Comparison of ENCODE assay signal across 12 cellular contexts in the genomic region with DNA sequence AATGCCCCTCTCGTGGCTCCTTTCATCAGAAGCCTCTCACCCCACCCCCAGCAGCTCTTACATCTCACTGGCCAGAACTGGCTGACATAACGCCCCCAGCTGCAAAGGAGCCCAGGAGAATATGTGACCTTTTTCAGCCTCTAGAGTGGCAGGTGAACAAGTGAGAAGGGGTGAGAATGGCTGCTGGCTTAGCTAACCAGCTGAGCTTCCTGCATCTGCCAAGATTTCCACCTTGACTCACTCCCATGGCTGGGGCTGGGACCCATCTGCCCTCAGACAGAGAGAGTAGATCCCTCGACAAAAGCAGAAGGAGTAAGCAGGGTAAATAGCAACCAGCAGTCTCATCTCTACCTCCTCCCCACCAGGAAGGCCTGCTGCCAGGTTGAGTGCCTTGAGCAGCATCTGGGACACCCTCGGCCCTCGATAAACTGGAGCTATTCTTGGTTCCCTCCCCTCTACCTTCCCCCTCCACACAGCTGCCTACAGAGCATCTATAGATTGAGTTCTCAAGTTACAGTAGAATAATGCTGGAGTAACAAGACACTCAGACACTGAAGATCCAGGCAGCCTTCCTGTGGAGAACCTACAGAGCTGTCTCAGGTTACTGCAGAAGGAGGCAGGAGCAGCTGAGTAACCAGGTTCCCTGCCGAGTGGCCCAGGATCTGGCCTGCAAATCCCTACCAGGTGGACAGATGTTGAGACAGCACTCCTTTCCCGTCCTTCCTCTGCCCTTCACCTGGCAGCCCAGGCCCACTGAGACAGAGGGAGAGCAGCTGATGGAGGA. TPM values are rescaled to one million over a fixed set of nuclear protein-coding genes. Genes with fewer than 3 reads are reported as not detected.
DNase-seq lines count a peak whose midpoint lies in the region; ATAC-seq and TF ChIP-seq lines count a peak whose summit lies in the region.
"Had no signal": no experiment of that assay in that cellular context is flagged by ENCODE, and none has a peak within 500 bp of the region (broad histone marks: within the 10 kb centered on the region; RNA-seq: fewer than 3 reads in every experiment).

No MANE protein-coding gene starts in this region.

- TF ChIP-seq CTCF in chondrocyte (IDR thresholded peaks at IDR 0.05) = no peak

- H3K9me3 Mint-ChIP-seq in activated CD4-positive, alpha-beta T cell treated with anti-CD3 and anti-CD28 coated beads for 36 hours (ENCODE audit: low read depth) = no peaks in the 10 kb centered on the region
- H3K9me3 Mint-ChIP-seq in chondrocyte (ENCODE audit: low read depth) = no peaks in the 10 kb centered on the region
- no peaks in the 10 kb centered on the region for H3K9me3 Mint-ChIP-seq in stimulated activated naive B cell treated with anti-CD40 and anti-IgM and Interleukin-4, amounts not matched to agents 10 μg/mL and 1 μg/mL and 100 μg/mL, for 72 hours

- no peaks in the 10 kb centered on the region for H3K36me3 Mint-ChIP-seq in activated CD4-positive, alpha-beta T cell treated with anti-CD3 and anti-CD28 coated beads for 36 hours (ENCODE audit: low read depth)
- no peaks in the 10 kb centered on the region for H3K36me3 Mint-ChIP-seq in chondrocyte (ENCODE audit: low read depth)
- no peaks in the 10 kb centered on the region for H3K36me3 Mint-ChIP-seq in stimulated activated naive B cell treated with anti-CD40 and anti-IgM and Interleukin-4, amounts not matched to agents 10 μg/mL and 1 μg/mL and 100 μg/mL, for 72 hours

- DNase-seq in activated CD4-positive, alpha-beta T cell treated with anti-CD3 and anti-CD28 coated beads for 36 hours = no peak
- DNase-seq in activated CD4-positive, alpha-beta T cell treated with anti-CD3 and anti-CD28 coated beads, Interleukin-2, amount 50 U/mL, for 1 hour = no peak
- DNase-seq in NCI-H510A (lab: John Stamatoyannopoulos, UW) = peak; percentile 96
- DNase-seq in chondrocyte (ENCODE audit: low spot score) = no peak
- DNase-seq in stimulated activated naive B cell treated with anti-CD40 and anti-IgM and Interleukin-4, amounts not matched to agents 10 μg/mL and 1 μg/mL and 100 μg/mL, for 72 hours = peak; percentile 46
- no peak for DNase-seq in HUDEP-2 (lab: John Stamatoyannopoulos, UW; ENCODE audit: unreplicated experiment in 76 of 76)
- no peak for DNase-seq in activated CD4-positive, CD25-positive, alpha-beta regulatory T cell (lab: John Stamatoyannopoulos, UW)
- no peak for DNase-seq in activated gamma-delta T cell treated with Interleukin-2 at 50 U/mL for 16 hours
- DNase-seq: activated CD4-positive, alpha-beta T cell treated with anti-CD3 and anti-CD28 coated beads, Interleukin-2, amount 50 U/mL, for 4 hours; left ventricle myocardium superior; NCI-H774 had no signal

- H3K27me3 Mint-ChIP-seq in activated CD4-positive, alpha-beta T cell treated with anti-CD3 and anti-CD28 coated beads for 36 hours = no peaks in the 10 kb centered on the region
- H3K27me3 Mint-ChIP-seq in chondrocyte (ENCODE audit: low read depth) = peaks cover 2% of the 10 kb centered on the region
- H3K27me3 Mint-ChIP-seq in stimulated activated naive B cell treated with anti-CD40 and anti-IgM and Interleukin-4, amounts not matched to agents 10 μg/mL and 1 μg/mL and 100 μg/mL, for 72 hours = peaks cover 3% of the 10 kb centered on the region in 2 donors

- H3K27ac Mint-ChIP-seq in activated CD4-positive, alpha-beta T cell treated with anti-CD3 and anti-CD28 coated beads for 36 hours = no peak overlapping the region
- peak overlapping the region; percentile 59 for H3K27ac Mint-ChIP-seq in chondrocyte (ENCODE audit: unreplicated experiment)
- peak overlapping the region; percentile 84 for H3K27ac Mint-ChIP-seq in stimulated activated naive B cell treated with anti-CD40 and anti-IgM and Interleukin-4, amounts not matched to agents 10 μg/mL and 1 μg/mL and 100 μg/mL, for 72 hours

- POLR2A ChIA-PET in activated CD4-positive, alpha-beta T cell treated with anti-CD3 and anti-CD28 coated beads for 36 hours (lab: Charles Lee) = interaction anchor here (0.8 kb wide), 1 partner anchor 48 kb away, joined by 3 read pairs; no protein-coding TSS in a partner anchor

- peak; percentile 28 for ATAC-seq in activated CD4-positive, alpha-beta T cell treated with anti-CD3 and anti-CD28 coated beads for 36 hours
- ATAC-seq in stimulated activated naive B cell treated with anti-CD40 and anti-IgM and Interleukin-4, amounts not matched to agents 10 μg/mL and 1 μg/mL and 100 μg/mL, for 72 hours (replicated peaks) = peak; percentile 90 to 96
- ATAC-seq: left ventricle myocardium superior had no signal

- intact Hi-C loops in activated CD4-positive, alpha-beta T cell treated with anti-CD3 and anti-CD28 coated beads for 36 hours (cut with DNase I, micrococcal nuclease) = no loop called here

- no peak overlapping the region for H3K4me3 Mint-ChIP-seq in activated CD4-positive, alpha-beta T cell treated with anti-CD3 and anti-CD28 coated beads for 36 hours
- H3K4me3 Mint-ChIP-seq in chondrocyte (ENCODE audit: unreplicated experiment) = no peak overlapping the region
- peak overlapping the region in 1 of 2 donors; percentile 67 for H3K4me3 Mint-ChIP-seq in stimulated activated naive B cell treated with anti-CD40 and anti-IgM and Interleukin-4, amounts not matched to agents 10 μg/mL and 1 μg/mL and 100 μg/mL, for 72 hours

- CTCF ChIA-PET in activated CD4-positive, alpha-beta T cell treated with anti-CD3 and anti-CD28 coated beads for 36 hours (lab: Charles Lee) = interaction anchor here (0.6 to 1.7 kb wide), 2 partner anchors 11 to 732 kb away, joined by 3 to 7 read pairs; no protein-coding TSS in a partner anchor

- peaks cover 36% of the 10 kb centered on the region for H3K4me1 Mint-ChIP-seq in activated CD4-positive, alpha-beta T cell treated with anti-CD3 and anti-CD28 coated beads for 36 hours
- H3K4me1 Mint-ChIP-seq in chondrocyte (ENCODE audit: low read depth) = peaks cover 7% of the 10 kb centered on the region
- H3K4me1 Mint-ChIP-seq in stimulated activated naive B cell treated with anti-CD40 and anti-IgM and Interleukin-4, amounts not matched to agents 10 μg/mL and 1 μg/mL and 100 μg/mL, for 72 hours = peaks cover 22 to 53% of the 10 kb centered on the region in 2 donors

RNA-seq across cellular contexts. Expression of a gene that starts 15.5 kb away (rescaled TPM):
- total RNA-seq in activated CD4-positive, alpha-beta T cell treated with anti-CD3 and anti-CD28 coated beads for 36 hours = 1 to 10 TPM in 1 of 2 experiments, under 1 TPM in 1; 0.96 to 1.2 TPM
- total RNA-seq in chondrocyte = not detected in 3 replicates
- total RNA-seq: left ventricle myocardium superior, ureter had no signal

RNA-seq across cellular contexts. Expression of a gene that starts 19.6 kb away (rescaled TPM):
- not detected for total RNA-seq in activated CD4-positive, alpha-beta T cell treated with anti-CD3 and anti-CD28 coated beads for 36 hours
- total RNA-seq in chondrocyte = not detected in 3 replicates
- total RNA-seq: left ventricle myocardium superior, ureter had no signal

RNA-seq across cellular contexts. Expression of a gene that starts 21.6 kb away (rescaled TPM):
- total RNA-seq in activated CD4-positive, alpha-beta T cell treated with anti-CD3 and anti-CD28 coated beads for 36 hours = not detected
- total RNA-seq in chondrocyte = not detected in 3 replicates
- total RNA-seq: left ventricle myocardium superior, ureter had no signal

RNA-seq across cellular contexts. Expression of a gene that starts 37.7 kb away (rescaled TPM):
- under 1 TPM; 0.07 to 0.14 TPM for total RNA-seq in activated CD4-positive, alpha-beta T cell treated with anti-CD3 and anti-CD28 coated beads for 36 hours
- 0.17 to 0.47 TPM (median 0.33 TPM) in 3 replicates for total RNA-seq in chondrocyte

RNA-seq across cellular contexts. Expression of a gene that starts 39.9 kb away (rescaled TPM):
- total RNA-seq in activated CD4-positive, alpha-beta T cell treated with anti-CD3 and anti-CD28 coated beads for 36 hours = not detected
- 1.5 to 2.4 TPM (median 2.1 TPM) in 3 replicates for total RNA-seq in chondrocyte
- total RNA-seq: left ventricle myocardium superior had no signal

Comparison
In these comparisons a context has a peak if more than half of its experiments do, and no peak if none do; other contexts are left out.
1. DNase-seq: peak in NCI-H510A (single experiment) and stimulated activated naive B cell treated with anti-CD40 and anti-IgM and Interleukin-4, amounts not matched to agents 10 μg/mL and 1 μg/mL and 100 μg/mL, for 72 hours (single experiment); none in activated CD4-positive, alpha-beta T cell treated with anti-CD3 and anti-CD28 coated beads for 36 hours (single experiment), activated CD4-positive, alpha-beta T cell treated with anti-CD3 and anti-CD28 coated beads, Interleukin-2, amount 50 U/mL, for 1 hour (single experiment), chondrocyte (single experiment), HUDEP-2 (0 of 76), activated CD4-positive, CD25-positive, alpha-beta regulatory T cell (0 of 4) and activated gamma-delta T cell treated with Interleukin-2 at 50 U/mL for 16 hours (single experiment).